ENCODE assay signal across 18 cellular contexts in the genomic region with DNA sequence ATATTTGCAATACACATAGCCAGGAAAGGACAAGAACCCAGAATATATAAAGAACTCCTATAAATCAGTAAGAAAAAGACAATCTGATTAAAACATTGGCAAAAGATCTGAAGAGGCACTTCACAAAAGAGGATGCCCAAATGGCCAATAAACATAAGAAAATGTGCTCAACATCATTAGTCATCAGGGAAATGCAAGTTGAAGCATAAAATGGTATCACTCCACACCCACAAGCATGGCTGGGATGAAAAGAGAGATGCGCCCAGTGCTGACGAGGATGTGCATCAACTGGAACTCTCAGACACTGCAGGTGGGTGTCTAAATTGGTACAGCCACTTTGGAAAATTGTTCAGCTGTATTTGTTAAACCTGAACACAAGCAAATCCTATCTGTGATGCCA. TPM values are rescaled to one million over a fixed set of nuclear protein-coding genes. Genes with fewer than 3 reads are reported as not detected.
DNase-seq lines count a peak whose midpoint lies in the region; ATAC-seq and TF ChIP-seq lines count a peak whose summit lies in the region.
"Had no signal": no experiment of that assay in that cellular context is flagged by ENCODE, and none has a peak within 500 bp of the region (broad histone marks: within the 10 kb centered on the region; RNA-seq: fewer than 3 reads in every experiment).

No MANE protein-coding gene starts in this region.

- CTCF ChIA-PET in HEK293 (lab: Yijun Ruan, JAX) (no interaction called here), RWPE1 (lab: Yijun Ruan, JAX) (no interaction called here)
- CTCF ChIA-PET in activated CD8-positive, alpha-beta T cell treated with anti-CD3 and anti-CD28 coated beads, Interleukin-2, amount 10 ng/mL, durations not matched to agents 7 days and 5 days (lab: Charles Lee): no interaction called here

- no peaks in the 10 kb centered on the region for H3K36me3 ChIP-seq in HEK293 (ENCODE audit: control insufficient read depth in 2 of 2, insufficient read depth in 1 of 2, low read length in 2 of 2)

- TF ChIP-seq CTCF in HEK293 (tag by site-specific recombination; IDR thresholded peaks at IDR 0.05) (no peak), RWPE1 (conservative IDR thresholded peaks at IDR 0.05; ENCODE audit: low read depth) (no peak), foreskin keratinocyte (conservative IDR thresholded peaks at IDR 0.05) (no peak)

- ATAC-seq in foreskin keratinocyte: peak; percentile 69
- ATAC-seq in activated CD8-positive, alpha-beta T cell treated with anti-CD3 and anti-CD28 coated beads, Interleukin-2, amount 10 ng/mL, durations not matched to agents 7 days and 5 days: no peak
- ATAC-seq: Panc1 had no signal

- H3K27ac ChIP-seq in HEK293 (ENCODE audit: extremely low read depth, low read depth, low read length): no peak overlapping the region
- no peak overlapping the region for H3K27ac ChIP-seq in RWPE1
- H3K27ac ChIP-seq in foreskin keratinocyte: no peak overlapping the region

- no peak overlapping the region for H3K27ac Mint-ChIP-seq in activated CD8-positive, alpha-beta T cell treated with anti-CD3 and anti-CD28 coated beads, Interleukin-2, amount 10 ng/mL, durations not matched to agents 7 days and 5 days

- no peaks in the 10 kb centered on the region for H3K9me3 Mint-ChIP-seq in activated CD8-positive, alpha-beta T cell treated with anti-CD3 and anti-CD28 coated beads, Interleukin-2, amount 10 ng/mL, durations not matched to agents 7 days and 5 days (ENCODE audit: insufficient read depth)
- H3K9me3 Mint-ChIP-seq: CD8-positive, alpha-beta memory T cell had no signal

- H3K4me1 ChIP-seq in HEK293 (ENCODE audit: control insufficient read depth, insufficient read depth, low read length) (no peaks in the 10 kb centered on the region), foreskin keratinocyte (peaks cover 7% of the 10 kb centered on the region)

- DNase-seq in DMS79 (lab: John Stamatoyannopoulos, UW): peak; percentile 23
- peak; percentile 47 for DNase-seq in RWPE1 (ENCODE audit: low spot score)
- DNase-seq in foreskin keratinocyte: peak; percentile 69 to 83
- no peak for DNase-seq in hypothalamus (lab: John Stamatoyannopoulos, UW)
- no peak for DNase-seq in activated CD4-positive, alpha-beta T cell treated with anti-CD3 and anti-CD28 coated beads for 48 hours
- no peak for DNase-seq in activated CD8-positive, alpha-beta T cell treated with anti-CD3 and anti-CD28 coated beads, Interleukin-2, amount 10 ng/mL, durations not matched to agents 7 days and 5 days
- DNase-seq: HCEC 1CT, IMR-90, Kasumi-1, NCI-H1694, NCI-H2171, NCI-H446 treated with DMSO at 0.1 percent for 48 hours, NCI-H748 treated with DMSO at 0.1 percent for 48 hours, SHP77 treated with DMSO at 0.1 percent for 48 hours had no signal

- POLR2A ChIA-PET in HEK293 (lab: Yijun Ruan, JAX) (no interaction called here), RWPE1 (lab: Yijun Ruan, JAX; ENCODE audit: low non-redundant PET) (no interaction called here)
- POLR2A ChIA-PET in activated CD8-positive, alpha-beta T cell treated with anti-CD3 and anti-CD28 coated beads, Interleukin-2, amount 10 ng/mL, durations not matched to agents 7 days and 5 days (lab: Charles Lee): no interaction called here

- peaks cover 50% of the 10 kb centered on the region for H3K27me3 Mint-ChIP-seq in activated CD8-positive, alpha-beta T cell treated with anti-CD3 and anti-CD28 coated beads, Interleukin-2, amount 10 ng/mL, durations not matched to agents 7 days and 5 days (ENCODE audit: low read depth)

- no peaks in the 10 kb centered on the region for H3K9me3 ChIP-seq in HEK293 (ENCODE audit: control insufficient read depth, insufficient read depth, low read depth, low read length)

- H3K4me3 Mint-ChIP-seq in activated CD8-positive, alpha-beta T cell treated with anti-CD3 and anti-CD28 coated beads, Interleukin-2, amount 10 ng/mL, durations not matched to agents 7 days and 5 days: no peak overlapping the region

- peaks cover 9% of the 10 kb centered on the region for H3K27me3 ChIP-seq in foreskin keratinocyte

- H3K36me3 Mint-ChIP-seq in activated CD8-positive, alpha-beta T cell treated with anti-CD3 and anti-CD28 coated beads, Interleukin-2, amount 10 ng/mL, durations not matched to agents 7 days and 5 days (ENCODE audit: low read depth): no peaks in the 10 kb centered on the region
- H3K36me3 Mint-ChIP-seq: CD8-positive, alpha-beta memory T cell had no signal

- H3K4me1 Mint-ChIP-seq in activated CD8-positive, alpha-beta T cell treated with anti-CD3 and anti-CD28 coated beads, Interleukin-2, amount 10 ng/mL, durations not matched to agents 7 days and 5 days (ENCODE audit: low read depth): no peaks in the 10 kb centered on the region
- H3K4me1 Mint-ChIP-seq: CD8-positive, alpha-beta memory T cell had no signal

- H3K4me3 ChIP-seq in HEK293 (ENCODE audit: low read depth, low read length): no peak overlapping the region

TF ChIP-seq in HEK293, 187 proteins besides CTCF, POLR2A, EP300 and RAD21:
- no peak for TF ChIP-seq BCL11B (tag by site-specific recombination; IDR thresholded peaks at IDR 0.05; ENCODE audit: low read depth)
- TF ChIP-seq ZFHX2 (tag by site-specific recombination; conservative IDR thresholded peaks at IDR 0.05): peak; percentile 24; the same call in 1 of the 2 replicates
- TF ChIP-seq, protein P1, sequence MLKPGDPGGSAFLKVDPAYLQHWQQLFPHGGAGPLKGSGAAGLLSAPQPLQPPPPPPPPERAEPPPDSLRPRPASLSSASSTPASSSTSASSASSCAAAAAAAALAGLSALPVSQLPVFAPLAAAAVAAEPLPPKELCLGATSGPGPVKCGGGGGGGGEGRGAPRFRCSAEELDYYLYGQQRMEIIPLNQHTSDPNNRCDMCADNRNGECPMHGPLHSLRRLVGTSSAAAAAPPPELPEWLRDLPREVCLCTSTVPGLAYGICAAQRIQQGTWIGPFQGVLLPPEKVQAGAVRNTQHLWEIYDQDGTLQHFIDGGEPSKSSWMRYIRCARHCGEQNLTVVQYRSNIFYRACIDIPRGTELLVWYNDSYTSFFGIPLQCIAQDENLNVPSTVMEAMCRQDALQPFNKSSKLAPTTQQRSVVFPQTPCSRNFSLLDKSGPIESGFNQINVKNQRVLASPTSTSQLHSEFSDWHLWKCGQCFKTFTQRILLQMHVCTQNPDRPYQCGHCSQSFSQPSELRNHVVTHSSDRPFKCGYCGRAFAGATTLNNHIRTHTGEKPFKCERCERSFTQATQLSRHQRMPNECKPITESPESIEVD (tag by site-specific recombination; IDR thresholded peaks at IDR 0.05): peak; percentile 62; the same call in 1 of the 2 replicates

RNA-seq across cellular contexts. Expression of gene MLN, which starts 42.4 kb away (rescaled TPM):
- not detected in 2 replicates for total RNA-seq in foreskin keratinocyte
- not detected in 2 replicates for polyA plus RNA-seq in foreskin keratinocyte
- not detected for total RNA-seq in activated CD8-positive, alpha-beta T cell treated with anti-CD3 and anti-CD28 coated beads, Interleukin-2, amount 10 ng/mL, durations not matched to agents 7 days and 5 days
- total RNA-seq: CD8-positive, alpha-beta memory T cell; IMR-90 had no signal
- polyA plus RNA-seq: BJ; CD8-positive, alpha-beta memory T cell; IMR-90 had no signal

RNA-seq across cellular contexts. Expression of gene LEMD2, which starts 57.3 kb away (rescaled TPM):
- 54.2 and 56.5 TPM in 2 replicates for total RNA-seq in foreskin keratinocyte
- 51.7 and 53.6 TPM in 2 replicates for polyA plus RNA-seq in foreskin keratinocyte
- total RNA-seq in activated CD8-positive, alpha-beta T cell treated with anti-CD3 and anti-CD28 coated beads, Interleukin-2, amount 10 ng/mL, durations not matched to agents 7 days and 5 days: 10 to 100 TPM; 49.9 to 59.8 TPM

Comparison
In these comparisons a context has a peak if more than half of its experiments do, and no peak if none do; other contexts are left out.
1. DNase-seq: peak in DMS79 (single experiment), RWPE1 (single experiment) and foreskin keratinocyte (2 of 2); none in hypothalamus (0 of 51), activated CD4-positive, alpha-beta T cell treated with anti-CD3 and anti-CD28 coated beads for 48 hours (single experiment) and activated CD8-positive, alpha-beta T cell treated with anti-CD3 and anti-CD28 coated beads, Interleukin-2, amount 10 ng/mL, durations not matched to agents 7 days and 5 days (single experiment).